7 cellular contexts compared by ENCODE assay signal in genomic region chr7:148963583-148964509, GRCh38.
DNase-seq lines count a peak whose midpoint lies in the region; ATAC-seq and TF ChIP-seq lines count a peak whose summit lies in the region.

No MANE protein-coding gene starts in this region.

- H3F3A ChIP-seq in GM23248 (ENCODE audit: insufficient read depth): no peaks in the 10 kb centered on the region

- WGBS in GM23248 (ENCODE audit: low coverage in 1 of 2, low lambda C conversion rate in 2 of 2, missing lambda C conversion rate in 2 of 2), 2 experiments: 20 to 22% methylated on average over 20 of the region's 20 CpGs
- 21 to 25% methylated on average over 20 of the region's 20 CpGs for WGBS in esophagus, 2 donors

- peak overlapping the region; percentile 90 for H3K4me2 ChIP-seq in GM23248 (ENCODE audit: unreplicated experiment)
- peak overlapping the region; percentile 87 for H3K4me2 ChIP-seq in osteoblast (ENCODE audit: insufficient read depth, low read length)

- DNase-seq in GM23248 (peak; percentile 38), SJSA1 (ENCODE audit: low read depth in 1 of 2, low spot score in 2 of 2) (no peak), osteoblast (ENCODE audit: insufficient read length, low spot score, missing footprints) (no peak)

- H3K36me3 ChIP-seq in GM23248 (ENCODE audit: low read depth): no peaks in the 10 kb centered on the region
- H3K36me3 ChIP-seq in SJSA1: no peaks in the 10 kb centered on the region
- no peaks in the 10 kb centered on the region for H3K36me3 ChIP-seq in esophagus (ENCODE audit: control insufficient read depth in 2 of 2, insufficient read depth in 2 of 2, low read length in 1 of 2)
- H3K36me3 ChIP-seq in osteoblast (ENCODE audit: insufficient read depth, low read length): no peaks in the 10 kb centered on the region

- no peaks in the 10 kb centered on the region for H3K9me2 ChIP-seq in GM23248 (ENCODE audit: insufficient read depth)

- ATAC-seq in GM19328 (IDR thresholded peaks at IDR 0.05; ENCODE audit: unreplicated experiment) (no peak), HG02885 (IDR thresholded peaks at IDR 0.05; ENCODE audit: poor library complexity, unreplicated experiment) (no peak), HG03457 (IDR thresholded peaks at IDR 0.05; ENCODE audit: unreplicated experiment) (no peak)

- H4K20me1 ChIP-seq in GM23248 (ENCODE audit: insufficient read depth) (no peaks in the 10 kb centered on the region), osteoblast (ENCODE audit: insufficient read depth, low read length) (no peaks in the 10 kb centered on the region)

- no peak for TF ChIP-seq CTCF in osteoblast (IDR thresholded peaks at IDR 0.05; ENCODE audit: extremely low read depth, low read depth, low read length)

- H3K9me3 ChIP-seq in GM23248 (ENCODE audit: low read depth) (no peaks in the 10 kb centered on the region), SJSA1 (replicated peaks) (no peaks in the 10 kb centered on the region), esophagus (ENCODE audit: control insufficient read depth in 2 of 2, insufficient read depth in 1 of 2, low read depth in 1 of 2, low read length in 1 of 2) (no peaks in the 10 kb centered on the region), osteoblast (ENCODE audit: low read depth, low read length) (no peaks in the 10 kb centered on the region)

- no peaks in the 10 kb centered on the region for H3K27me3 ChIP-seq in GM23248 (replicated peaks; ENCODE audit: insufficient read depth)
- no peaks in the 10 kb centered on the region for H3K27me3 ChIP-seq in SJSA1 (replicated peaks)
- no peaks in the 10 kb centered on the region for H3K27me3 ChIP-seq in esophagus (ENCODE audit: control insufficient read depth in 1 of 2, insufficient read depth in 2 of 2, low read length in 2 of 2)
- no peaks in the 10 kb centered on the region for H3K27me3 ChIP-seq in osteoblast (ENCODE audit: insufficient read depth, low read length)

- H3K4me3 ChIP-seq in GM23248 (peak overlapping the region; percentile 78), SJSA1 (peak overlapping the region; percentile 42), esophagus (ENCODE audit: low read depth in 1 of 2, low read length in 2 of 2) (peak overlapping the region; percentile 31 to 50), osteoblast (ENCODE audit: insufficient read depth, low read length) (peak overlapping the region; percentile 80)

- peak overlapping the region; percentile 79 for H3K9ac ChIP-seq in GM23248

- H3K4me1 ChIP-seq in GM23248 (ENCODE audit: insufficient read depth): 0 out of 2 replicates have a peak, but pooled peaks cover 4% of the 10 kb centered on the region
- H3K4me1 ChIP-seq in SJSA1 (replicated peaks): peaks cover 18% of the 10 kb centered on the region
- H3K4me1 ChIP-seq in esophagus (ENCODE audit: control insufficient read depth in 2 of 2, insufficient read depth in 2 of 2, low read length in 1 of 2): no peaks in the 10 kb centered on the region
- peaks cover 7% of the 10 kb centered on the region for H3K4me1 ChIP-seq in osteoblast (ENCODE audit: insufficient read depth, low read length)

- H2AFZ ChIP-seq in GM23248 (peak overlapping the region; percentile 94), osteoblast (ENCODE audit: low read length) (peak overlapping the region; percentile 97)

- H3K27ac ChIP-seq in GM23248 (0 out of 2 replicates have a peak overlapping the region, but pooled peaks have one; percentile 9), SJSA1 (no peak overlapping the region; the same call in 1 of the 2 replicates), esophagus (ENCODE audit: low read depth in 2 of 2, low read length in 1 of 2) (peak overlapping the region; percentile 43 to 54), osteoblast (ENCODE audit: low read depth, low read length) (peak overlapping the region; percentile 19)

- H3K79me2 ChIP-seq in GM23248 (ENCODE audit: insufficient read depth) (no peaks in the 10 kb centered on the region), osteoblast (ENCODE audit: insufficient read depth, low read length) (no peaks in the 10 kb centered on the region)

- in situ Hi-C loops in GM23248 (cut with MboI): loop anchor here (10.0 to 25.0 kb wide), 2 partner anchors 459 to 702 kb away; no protein-coding TSS in a partner anchor
